ENCODE assay signal across 8 cellular contexts in genomic region chr17:48101012-48101720, GRCh38. TPM values are rescaled to one million over a fixed set of nuclear protein-coding genes. Genes with fewer than 3 reads are reported as not detected.
DNase-seq lines count a peak whose midpoint lies in the region; ATAC-seq and TF ChIP-seq lines count a peak whose summit lies in the region.

TSS of gene CBX1 (minus strand) at chr17:48101478. CDS start at chr17:48077004, 24,474 bp downstream.

- H3K27ac Mint-ChIP-seq in activated naive CD4-positive, alpha-beta T cell treated with anti-CD3 and anti-CD28 coated beads, Interleukin-2, amount 50 U/mL, for 72 hours = peak within 1 kb of the TSS; percentile 88 to 98

- H3K27ac ChIP-seq in temporal lobe (ENCODE audit: low read depth, low read length) = peak within 1 kb of the TSS; percentile 76

- peaks cover 12 to 23% of the 10 kb centered on the region in 2 donors for H3K36me3 Mint-ChIP-seq in activated naive CD4-positive, alpha-beta T cell treated with anti-CD3 and anti-CD28 coated beads, Interleukin-2, amount 50 U/mL, for 72 hours

- H3K9me3 Mint-ChIP-seq in activated naive CD4-positive, alpha-beta T cell treated with anti-CD3 and anti-CD28 coated beads, Interleukin-2, amount 50 U/mL, for 72 hours = peaks cover 0 to 10% of the 10 kb centered on the region in 2 donors

- TF ChIP-seq CTCF in GM10266 (IDR thresholded peaks at IDR 0.05; ENCODE audit: control insufficient read depth, insufficient read depth, low read depth, missing control alignments) (no peak), omental fat pad (IDR thresholded peaks at IDR 0.05) (no peak)

- ATAC-seq in HG02623 (IDR thresholded peaks at IDR 0.05; ENCODE audit: unreplicated experiment) = peak; percentile 87
- ATAC-seq in activated naive CD4-positive, alpha-beta T cell treated with anti-CD3 and anti-CD28 coated beads, Interleukin-2, amount 50 U/mL, for 72 hours = peak; percentile 94 to 96
- peak; percentile 76 for ATAC-seq in omental fat pad (ENCODE audit: low FRiP score)

- peak; percentile 93 for DNase-seq in GM10266 (ENCODE audit: extremely low spot score)
- peak; percentile 93 for DNase-seq in NCI-H1105 (lab: John Stamatoyannopoulos, UW)
- DNase-seq in SKM-1 (lab: John Stamatoyannopoulos, UW; ENCODE audit: unreplicated experiment) = peak; percentile 86
- DNase-seq in activated naive CD4-positive, alpha-beta T cell treated with anti-CD3 and anti-CD28 coated beads, Interleukin-2, amount 50 U/mL, for 72 hours (ENCODE audit: low spot score in 2 of 2) = peak; percentile 92 to 93
- peak; percentile 95 for DNase-seq in glomerular visceral epithelial cell (ENCODE audit: extremely low spot score)
- DNase-seq in omental fat pad (ENCODE audit: low spot score) = peak; percentile 48

RNA-seq across cellular contexts. Expression of gene CBX1, which starts in this region (rescaled TPM):
- total RNA-seq in activated naive CD4-positive, alpha-beta T cell treated with anti-CD3 and anti-CD28 coated beads, Interleukin-2, amount 50 U/mL, for 72 hours = 10 to 100 TPM; 29.1 to 66.5 TPM
- 10 to 100 TPM; 16.0 to 28.9 (median 24.1) TPM for total RNA-seq in omental fat pad
- total RNA-seq in temporal lobe = 89.5 TPM

Comparison
In these comparisons a context has a peak if more than half of its experiments do, and no peak if none do; other contexts are left out.
1. Peak in every context shown above with its lines: DNase-seq, ATAC-seq and H3K27ac ChIP-seq.